ENCODE assay signal across 8 cellular contexts in the genomic region with DNA sequence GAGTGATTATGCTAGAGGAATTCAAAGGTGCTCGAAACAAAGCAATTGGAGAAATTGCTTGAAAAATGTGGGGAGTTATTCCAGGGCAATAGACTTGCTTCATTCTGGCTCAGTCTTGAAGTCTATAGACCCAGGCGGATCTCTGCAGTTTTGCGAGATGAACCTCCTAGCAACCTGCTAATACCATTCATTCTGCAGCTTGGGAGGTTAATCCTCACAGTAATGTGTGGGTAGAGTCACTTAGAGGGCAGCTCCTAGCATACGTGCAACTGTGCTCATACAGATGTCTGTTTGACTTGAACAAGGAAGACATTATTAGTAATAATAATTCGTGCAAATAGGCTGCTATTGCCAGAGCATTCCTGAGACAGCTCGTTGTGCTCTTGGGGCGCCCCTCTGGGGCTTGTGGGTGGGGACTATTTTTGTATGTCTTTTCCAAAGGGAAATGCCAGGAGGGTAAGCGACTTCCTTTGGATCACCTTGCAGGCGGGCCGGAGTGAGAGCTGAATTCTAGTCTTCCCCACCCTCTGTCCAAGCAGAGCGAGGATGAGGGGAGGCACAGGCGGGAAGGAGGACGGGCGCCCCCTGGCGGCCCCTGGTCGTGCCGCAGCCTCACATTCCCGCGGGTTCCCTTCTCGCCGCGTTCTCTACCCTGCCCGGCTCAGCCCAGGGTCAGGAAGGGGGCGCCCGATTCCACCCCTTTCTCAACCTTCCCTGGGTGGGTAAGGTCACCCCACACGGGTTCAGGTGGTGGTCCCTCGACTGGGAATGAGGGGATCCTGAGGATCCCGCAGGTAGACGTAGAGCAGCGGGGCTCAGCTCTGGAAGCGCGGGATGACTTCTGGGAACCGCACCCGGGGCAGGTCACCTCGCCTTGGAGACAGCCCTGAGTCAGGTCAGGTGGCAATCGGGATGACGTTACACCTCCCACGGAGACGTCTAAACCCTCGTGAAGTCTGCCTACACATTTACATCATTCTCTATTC.
DNase-seq lines count a peak whose midpoint lies in the region; TF ChIP-seq lines count a peak whose summit lies in the region.

No MANE protein-coding gene starts in this region.

- H3K27me3 ChIP-seq in H7 (ENCODE audit: control insufficient read depth, insufficient read depth, low read length), result no peaks in the 10 kb centered on the region
- H3K27me3 ChIP-seq in left ventricle myocardium inferior (ENCODE audit: low read depth), result peaks cover 8% of the 10 kb centered on the region

- peaks cover 2% of the 10 kb centered on the region for H3K4me1 Mint-ChIP-seq in activated T-helper 2 cell treated with anti-CD3 and anti-CD28 coated beads, Interferon-gamma antibody, Interleukin-2, Interleukin-4, amounts not matched to agents 10 μg/mL and 5 μg/mL and 100 μg/mL, durations not matched to agents 14 hours and 24 hours and 36 hours (ENCODE audit: low read depth)

- peak; percentile 85 for DNase-seq in H7
- peak; percentile 8 for DNase-seq in MV-4-11 (lab: John Stamatoyannopoulos, UW)
- DNase-seq in activated T-helper 2 cell treated with anti-CD3 and anti-CD28 coated beads, Interferon-gamma antibody, Interleukin-2, Interleukin-4, amounts not matched to agents 10 μg/mL and 5 μg/mL and 100 μg/mL, durations not matched to agents 14 hours and 24 hours and 36 hours (ENCODE audit: low spot score), result peak; percentile 29
- DNase-seq in left ventricle myocardium inferior, result peak; percentile 19
- peak; percentile 7 to 15 for DNase-seq in stimulated activated CD8-positive, alpha-beta memory T cell treated with anti-CD3 and anti-CD28 coated beads, Interleukin-15, amount 100 ng/mL, for 4 hours (ENCODE audit: low read depth in 2 of 2)
- no peak for DNase-seq in NCI-H187 (lab: John Stamatoyannopoulos, UW)
- DNase-seq in NCI-H526 treated with DMSO at 0.1 percent for 48 hours (lab: John Stamatoyannopoulos, UW), result no peak

- H3K4me3 ChIP-seq in H7 (ENCODE audit: insufficient read depth, low read depth, low read length) (peak overlapping the region; percentile 13; the same call in 1 of the 2 replicates), left ventricle myocardium inferior (no peak overlapping the region)

- intact Hi-C loops in activated T-helper 2 cell treated with anti-CD3 and anti-CD28 coated beads, Interferon-gamma antibody, Interleukin-2, Interleukin-4, amounts not matched to agents 10 μg/mL and 5 μg/mL and 100 μg/mL, durations not matched to agents 14 hours and 24 hours and 36 hours (cut with micrococcal nuclease), result loop anchor here (2.0 to 10.0 kb wide), 2 partner anchors 99 to 385 kb away; no protein-coding TSS in a partner anchor
- intact Hi-C loops in left ventricle myocardium inferior (cut with micrococcal nuclease), result no loop called here

- no peaks in the 10 kb centered on the region for H3K9me3 ChIP-seq in left ventricle myocardium inferior (replicated peaks)

- no peak overlapping the region for H3K4me3 Mint-ChIP-seq in activated T-helper 2 cell treated with anti-CD3 and anti-CD28 coated beads, Interferon-gamma antibody, Interleukin-2, Interleukin-4, amounts not matched to agents 10 μg/mL and 5 μg/mL and 100 μg/mL, durations not matched to agents 14 hours and 24 hours and 36 hours (ENCODE audit: low read depth)

- H3K4me1 ChIP-seq in left ventricle myocardium inferior, result no peaks in the 10 kb centered on the region

- H3K36me3 ChIP-seq in H7 (replicated peaks; ENCODE audit: control insufficient read depth, insufficient read depth, low read length) (no peaks in the 10 kb centered on the region), left ventricle myocardium inferior (no peaks in the 10 kb centered on the region)

- H3K9me3 Mint-ChIP-seq in activated T-helper 2 cell treated with anti-CD3 and anti-CD28 coated beads, Interferon-gamma antibody, Interleukin-2, Interleukin-4, amounts not matched to agents 10 μg/mL and 5 μg/mL and 100 μg/mL, durations not matched to agents 14 hours and 24 hours and 36 hours, result no peaks in the 10 kb centered on the region

- TF ChIP-seq CTCF in GM12874 (IDR thresholded peaks at IDR 0.05; ENCODE audit: insufficient read depth, low read depth, low read length), result peak; percentile 91
- peak; percentile 61 for TF ChIP-seq CTCF in left ventricle myocardium inferior (IDR thresholded peaks at IDR 0.05; ENCODE audit: borderline replicate concordance)

- H3K27ac ChIP-seq in left ventricle myocardium inferior (replicated peaks), result no peak overlapping the region

- peaks cover 14% of the 10 kb centered on the region for H3K27me3 Mint-ChIP-seq in activated T-helper 2 cell treated with anti-CD3 and anti-CD28 coated beads, Interferon-gamma antibody, Interleukin-2, Interleukin-4, amounts not matched to agents 10 μg/mL and 5 μg/mL and 100 μg/mL, durations not matched to agents 14 hours and 24 hours and 36 hours (ENCODE audit: low read depth)

- no peak overlapping the region for H3K27ac Mint-ChIP-seq in activated T-helper 2 cell treated with anti-CD3 and anti-CD28 coated beads, Interferon-gamma antibody, Interleukin-2, Interleukin-4, amounts not matched to agents 10 μg/mL and 5 μg/mL and 100 μg/mL, durations not matched to agents 14 hours and 24 hours and 36 hours

- no peaks in the 10 kb centered on the region for H3K36me3 Mint-ChIP-seq in activated T-helper 2 cell treated with anti-CD3 and anti-CD28 coated beads, Interferon-gamma antibody, Interleukin-2, Interleukin-4, amounts not matched to agents 10 μg/mL and 5 μg/mL and 100 μg/mL, durations not matched to agents 14 hours and 24 hours and 36 hours (ENCODE audit: low read depth)

Comparison
In these comparisons a context has a peak if more than half of its experiments do, and no peak if none do; other contexts are left out.
1. DNase-seq: peak in H7 (single experiment), MV-4-11 (single experiment), activated T-helper 2 cell treated with anti-CD3 and anti-CD28 coated beads, Interferon-gamma antibody, Interleukin-2, Interleukin-4, amounts not matched to agents 10 μg/mL and 5 μg/mL and 100 μg/mL, durations not matched to agents 14 hours and 24 hours and 36 hours (single experiment), left ventricle myocardium inferior (single experiment) and stimulated activated CD8-positive, alpha-beta memory T cell treated with anti-CD3 and anti-CD28 coated beads, Interleukin-15, amount 100 ng/mL, for 4 hours (2 of 2); none in NCI-H187 (0 of 2) and NCI-H526 treated with DMSO at 0.1 percent for 48 hours (single experiment).